Comparison of ENCODE assay signal across 11 cellular contexts in genomic region chr10:10872035-10872673, GRCh38.
DNase-seq lines count a peak whose midpoint lies in the region; ATAC-seq and TF ChIP-seq lines count a peak whose summit lies in the region.
"Had no signal": no experiment of that assay in that cellular context is flagged by ENCODE, and none has a peak within 500 bp of the region (broad histone marks: within the 10 kb centered on the region; RNA-seq: fewer than 3 reads in every experiment).

No MANE protein-coding gene starts in this region.

- ATAC-seq in omental fat pad (ENCODE audit: low FRiP score) (peak; percentile 93), GM19324 (IDR thresholded peaks at IDR 0.05; ENCODE audit: low FRiP score, unreplicated experiment) (no peak)
- ATAC-seq in activated T-cell treated with anti-CD3 and anti-CD28 coated beads, Interleukin-2, amount 50 U/mL, for 4 hours: no peak
- ATAC-seq: SK-N-SH treated with all-trans-retinoic acid at 6 μM for 48 hours had no signal

- no peaks in the 10 kb centered on the region; the same call in 1 of the 2 replicates for H3K9me3 ChIP-seq in SJSA1 (replicated peaks)

- intact Hi-C loops in activated CD4-positive, alpha-beta T cell treated with anti-CD3 and anti-CD28 coated beads, Interleukin-2, amount 10 ng/mL, durations not matched to agents 24 days and 14 days (cut with micrococcal nuclease): no loop called here

- no peaks in the 10 kb centered on the region for H3K36me3 ChIP-seq in SJSA1
- H3K36me3 ChIP-seq: BLaER1 had no signal

- peaks cover 17% of the 10 kb centered on the region for H3K4me1 ChIP-seq in SJSA1 (replicated peaks)

- DNase-seq in AG08396 (ENCODE audit: low spot score) (peak; percentile 62), SJSA1 (ENCODE audit: low read depth in 1 of 2, low spot score in 2 of 2) (peak in 1 of 2 experiments; percentile 57), glomerular endothelial cell (ENCODE audit: extremely low read depth, low read depth, low spot score) (peak; percentile 99), omental fat pad (ENCODE audit: low spot score) (no peak), mucosa of gallbladder (ENCODE audit: low spot score) (no peak)
- no peak for DNase-seq in activated CD4-positive, alpha-beta T cell treated with anti-CD3 and anti-CD28 coated beads, Interleukin-2, amount 10 ng/mL, durations not matched to agents 24 days and 14 days
- no peak for DNase-seq in activated T-cell treated with anti-CD3 and anti-CD28 coated beads, Interleukin-2, amount 50 U/mL, for 4 hours
- DNase-seq: MV-4-11 had no signal

- H3K4me3 Mint-ChIP-seq in activated CD4-positive, alpha-beta T cell treated with anti-CD3 and anti-CD28 coated beads, Interleukin-2, amount 10 ng/mL, durations not matched to agents 24 days and 14 days: no peak overlapping the region
- H3K4me3 Mint-ChIP-seq in activated T-cell treated with anti-CD3 and anti-CD28 coated beads, Interleukin-2, amount 50 U/mL, for 4 hours: no peak overlapping the region

- H3K4me3 ChIP-seq in SJSA1: no peak overlapping the region
- H3K4me3 ChIP-seq: BLaER1 had no signal

- TF ChIP-seq CTCF in omental fat pad (IDR thresholded peaks at IDR 0.05): no peak

- H3K27me3 Mint-ChIP-seq in activated CD4-positive, alpha-beta T cell treated with anti-CD3 and anti-CD28 coated beads, Interleukin-2, amount 10 ng/mL, durations not matched to agents 24 days and 14 days: peaks cover 11% of the 10 kb centered on the region
- peaks cover 23% of the 10 kb centered on the region for H3K27me3 Mint-ChIP-seq in activated T-cell treated with anti-CD3 and anti-CD28 coated beads, Interleukin-2, amount 50 U/mL, for 4 hours (ENCODE audit: low read depth)

- 0 out of 2 replicates have a peak, but pooled peaks cover 3% of the 10 kb centered on the region for H3K27me3 ChIP-seq in SJSA1 (replicated peaks)
- H3K27me3 ChIP-seq: BLaER1 had no signal

- no peaks in the 10 kb centered on the region for H3K4me1 Mint-ChIP-seq in activated CD4-positive, alpha-beta T cell treated with anti-CD3 and anti-CD28 coated beads, Interleukin-2, amount 10 ng/mL, durations not matched to agents 24 days and 14 days
- H3K4me1 Mint-ChIP-seq in activated T-cell treated with anti-CD3 and anti-CD28 coated beads, Interleukin-2, amount 50 U/mL, for 4 hours (ENCODE audit: low read depth): no peaks in the 10 kb centered on the region

- peak overlapping the region; percentile 64 for H3K27ac ChIP-seq in SJSA1
- H3K27ac ChIP-seq: BLaER1 had no signal

- H3K36me3 Mint-ChIP-seq in activated CD4-positive, alpha-beta T cell treated with anti-CD3 and anti-CD28 coated beads, Interleukin-2, amount 10 ng/mL, durations not matched to agents 24 days and 14 days (ENCODE audit: low read depth): no peaks in the 10 kb centered on the region
- no peaks in the 10 kb centered on the region for H3K36me3 Mint-ChIP-seq in activated T-cell treated with anti-CD3 and anti-CD28 coated beads, Interleukin-2, amount 50 U/mL, for 4 hours (ENCODE audit: insufficient read depth)

- no peaks in the 10 kb centered on the region for H3K9me3 Mint-ChIP-seq in activated CD4-positive, alpha-beta T cell treated with anti-CD3 and anti-CD28 coated beads, Interleukin-2, amount 10 ng/mL, durations not matched to agents 24 days and 14 days
- no peaks in the 10 kb centered on the region for H3K9me3 Mint-ChIP-seq in activated T-cell treated with anti-CD3 and anti-CD28 coated beads, Interleukin-2, amount 50 U/mL, for 4 hours

- no peak overlapping the region for H3K27ac Mint-ChIP-seq in activated CD4-positive, alpha-beta T cell treated with anti-CD3 and anti-CD28 coated beads, Interleukin-2, amount 10 ng/mL, durations not matched to agents 24 days and 14 days

Comparison
In these comparisons a context has a peak if more than half of its experiments do, and no peak if none do; other contexts are left out.
1. DNase-seq: peak in AG08396 (single experiment) and glomerular endothelial cell (single experiment); none in omental fat pad (single experiment), mucosa of gallbladder (single experiment), activated CD4-positive, alpha-beta T cell treated with anti-CD3 and anti-CD28 coated beads, Interleukin-2, amount 10 ng/mL, durations not matched to agents 24 days and 14 days (single experiment) and activated T-cell treated with anti-CD3 and anti-CD28 coated beads, Interleukin-2, amount 50 U/mL, for 4 hours (single experiment).